Comparison of ENCODE assay signal across 9 cellular contexts in genomic region chr10:84194424-84195043, GRCh38. TPM values are rescaled to one million over a fixed set of nuclear protein-coding genes. Genes with fewer than 3 reads are reported as not detected.
DNase-seq lines count a peak whose midpoint lies in the region; ATAC-seq and TF ChIP-seq lines count a peak whose summit lies in the region.
"Had no signal": no experiment of that assay in that cellular context is flagged by ENCODE, and none has a peak within 500 bp of the region (broad histone marks: within the 10 kb centered on the region; RNA-seq: fewer than 3 reads in every experiment).

Gene CDHR1, plus strand, starts transcription at chr10:84194537. Its CDS starts 224 bp downstream, at chr10:84194761.

- H3K79me2 ChIP-seq in parathyroid adenoma, result no peaks in the 10 kb centered on the region

- TF ChIP-seq CTCF in fibroblast of villous mesenchyme (IDR thresholded peaks at IDR 0.05; ENCODE audit: insufficient read depth, low read depth, low read length) (no peak), parathyroid adenoma (IDR thresholded peaks at IDR 0.05) (no peak)

- no peaks in the 10 kb centered on the region for H3K36me3 ChIP-seq in parathyroid adenoma (ENCODE audit: control insufficient read depth, insufficient read depth, low read length)

- peaks cover 5% of the 10 kb centered on the region for H3K4me1 ChIP-seq in parathyroid adenoma

- H2AFZ ChIP-seq in parathyroid adenoma, result peak within 1 kb of the TSS; percentile 72

- peak within 1 kb of the TSS; percentile 71 for H3K4me2 ChIP-seq in parathyroid adenoma (ENCODE audit: low read length)

- H3K27me3 ChIP-seq in parathyroid adenoma (ENCODE audit: control insufficient read depth, insufficient read depth, low read length), result no peaks in the 10 kb centered on the region

- peak within 1 kb of the TSS; percentile 31 for H3K4me3 ChIP-seq in Jurkat, Clone E6-1 (ENCODE audit: low read length)
- H3K4me3 ChIP-seq in fibroblast of villous mesenchyme (ENCODE audit: low read depth, low read length), result peak within 1 kb of the TSS; percentile 21
- peak within 1 kb of the TSS; percentile 29 for H3K4me3 ChIP-seq in parathyroid adenoma (ENCODE audit: low read depth, low read length)

- no peaks in the 10 kb centered on the region for H3K9me3 ChIP-seq in parathyroid adenoma (ENCODE audit: control insufficient read depth, low read length)

- H3K9ac ChIP-seq in parathyroid adenoma, result no peak within 1 kb of the TSS

- peak; percentile 68 for ATAC-seq in GM21447 (IDR thresholded peaks at IDR 0.05; ENCODE audit: unreplicated experiment)

- DNase-seq in EH (ENCODE audit: low read depth) (peak; percentile 29), fibroblast of villous mesenchyme (ENCODE audit: low read depth) (no peak), GDM1 (lab: John Stamatoyannopoulos, UW) (no peak), RPMI8226 (no peak)
- no peak for DNase-seq in Jurkat, Clone E6-1 (ENCODE audit: low read depth, low spot score)
- DNase-seq in activated CD8-positive, alpha-beta memory T cell treated with anti-CD3 and anti-CD28 coated beads for 24 hours, result peak; percentile 80

- H3K27ac ChIP-seq in parathyroid adenoma, result no peak within 1 kb of the TSS

RNA-seq across cellular contexts. Expression of gene CDHR1, which starts in this region (rescaled TPM):
- not detected for polyA plus RNA-seq in Jurkat, Clone E6-1 (2012; ENCODE audit: insufficient read depth, insufficient read length)
- total RNA-seq in fibroblast of villous mesenchyme, result under 0.01 and 0.43 TPM in 2 replicates
- total RNA-seq: SK-MEL-5 had no signal

Comparison
In these comparisons a context has a peak if more than half of its experiments do, and no peak if none do; other contexts are left out.
1. DNase-seq: peak in EH (single experiment) and activated CD8-positive, alpha-beta memory T cell treated with anti-CD3 and anti-CD28 coated beads for 24 hours (single experiment); none in Jurkat, Clone E6-1 (single experiment), fibroblast of villous mesenchyme (single experiment), GDM1 (single experiment) and RPMI8226 (single experiment).
2. Peak in every context shown above with its lines, with median percentiles within 50 percentile points of each other: H3K4me3 ChIP-seq.